ENCODE assay signal across 15 cellular contexts in the genomic region with DNA sequence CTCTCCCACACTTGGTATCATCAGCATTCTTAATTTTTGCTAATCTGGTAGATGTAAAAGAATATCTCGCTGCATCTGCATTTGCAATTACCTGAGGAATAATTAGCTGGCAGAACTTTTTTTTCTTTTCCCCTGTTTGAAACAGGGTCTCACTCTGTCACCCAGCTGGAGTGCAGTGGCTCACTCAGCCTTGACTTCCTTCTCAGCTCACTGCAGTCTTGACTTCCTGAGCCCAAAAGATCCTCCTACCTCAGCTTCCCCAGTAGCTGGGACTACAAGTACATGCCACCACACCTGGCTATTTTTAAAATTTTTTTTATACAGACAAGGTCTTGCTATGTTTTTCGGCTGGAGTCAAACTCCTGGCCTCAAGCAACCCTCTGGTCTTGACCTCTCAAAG. TPM values are rescaled to one million over a fixed set of nuclear protein-coding genes. Genes with fewer than 3 reads are reported as not detected.
DNase-seq lines count a peak whose midpoint lies in the region; TF ChIP-seq lines count a peak whose summit lies in the region.
"Had no signal": no experiment of that assay in that cellular context is flagged by ENCODE, and none has a peak within 500 bp of the region (broad histone marks: within the 10 kb centered on the region; RNA-seq: fewer than 3 reads in every experiment).

No MANE protein-coding gene starts in this region.

- no peak overlapping the region for H3K27ac Mint-ChIP-seq in CD14-positive monocyte
- H3K27ac Mint-ChIP-seq: CD8-positive, alpha-beta T cell; H9 had no signal

- TF ChIP-seq CTCF in GM10266 (IDR thresholded peaks at IDR 0.05; ENCODE audit: control insufficient read depth, insufficient read depth, low read depth, missing control alignments) (no peak), CD14-positive monocyte (IDR thresholded peaks at IDR 0.05) (no peak), RWPE1 (conservative IDR thresholded peaks at IDR 0.05; ENCODE audit: low read depth) (no peak)

- H3K27ac ChIP-seq in RWPE1, result no peak overlapping the region

- intact Hi-C loops in CD14-positive monocyte (cut with micrococcal nuclease), result no loop called here

- H3K36me3 Mint-ChIP-seq in CD14-positive monocyte, result no peaks in the 10 kb centered on the region
- H3K36me3 Mint-ChIP-seq: CD8-positive, alpha-beta T cell had no signal

- peaks cover 0 to 2% (median 2%) of the 10 kb centered on the region in 3 donors for H3K27me3 Mint-ChIP-seq in CD14-positive monocyte (ENCODE audit: low read depth in 3 of 3)

- DNase-seq in CD1c-positive myeloid dendritic cell (ENCODE audit: extremely low spot score) (peak; percentile 12), RPMI8226 (peak; percentile 43), germinal center (ENCODE audit: low spot score) (peak; percentile 21), GM10266 (ENCODE audit: extremely low spot score) (no peak), CD14-positive monocyte (ENCODE audit: low spot score) (no peak), RWPE1 (ENCODE audit: low spot score) (no peak)
- DNase-seq in stimulated activated CD4-positive, alpha-beta T cell treated with anti-CD3 and anti-CD28 coated beads, Interleukin-4, amount 100 ng/mL, for 4 hours, result no peak
- DNase-seq: C1 segment of cervical spinal cord; CD8-positive, alpha-beta T cell; COR-L47; DMS153; DMS79 treated with DMSO at 0.1 percent for 48 hours; EL; GOT3; H9 had no signal

- POLR2A ChIA-PET in RWPE1 (lab: Yijun Ruan, JAX; ENCODE audit: low non-redundant PET), result no interaction called here

- H3K4me3 Mint-ChIP-seq in CD14-positive monocyte, result no peak overlapping the region
- H3K4me3 Mint-ChIP-seq: CD8-positive, alpha-beta T cell; H9 had no signal

- H3K9me3 Mint-ChIP-seq in CD14-positive monocyte, result no peaks in the 10 kb centered on the region
- H3K9me3 Mint-ChIP-seq: CD8-positive, alpha-beta T cell; H9 had no signal

- peaks cover 17% of the 10 kb centered on the region for H3K4me1 Mint-ChIP-seq in CD14-positive monocyte
- H3K4me1 Mint-ChIP-seq: H9 had no signal

- CTCF ChIA-PET in RWPE1 (lab: Yijun Ruan, JAX), result interaction anchor here (0.6 to 0.8 kb wide), 4 partner anchors 29 to 242 kb away, joined by 3 to 9 read pairs (median 4); a partner anchor contains a TSS

RNA-seq across cellular contexts. Expression of a gene that starts 35.4 kb away (rescaled TPM):
- polyA plus RNA-seq in CD14-positive monocyte, result not detected

Comparison
In these comparisons a context has a peak if more than half of its experiments do, and no peak if none do; other contexts are left out.
1. DNase-seq: peak in CD1c-positive myeloid dendritic cell (single experiment), RPMI8226 (single experiment) and germinal center (single experiment); none in GM10266 (single experiment), CD14-positive monocyte (single experiment), RWPE1 (single experiment) and stimulated activated CD4-positive, alpha-beta T cell treated with anti-CD3 and anti-CD28 coated beads, Interleukin-4, amount 100 ng/mL, for 4 hours (0 of 2).